In genomic region chr18:3653263-3653858, GRCh38 we compare ENCODE assay signal across 9 cellular contexts.
DNase-seq lines count a peak whose midpoint lies in the region; ATAC-seq lines count a peak whose summit lies in the region.
"Had no signal": no experiment of that assay in that cellular context is flagged by ENCODE, and none has a peak within 500 bp of the region (broad histone marks: within the 10 kb centered on the region; RNA-seq: fewer than 3 reads in every experiment).

No MANE protein-coding gene starts in this region.

- CTCF ChIA-PET in activated CD4-positive, alpha-beta memory T cell treated with anti-CD3 and anti-CD28 coated beads for 36 hours (lab: Charles Lee), result interaction anchor here (1.0 to 2.2 kb wide), 4 partner anchors 12 to 59 kb away, joined by 3 to 9 read pairs (median 6); no protein-coding TSS in a partner anchor
- CTCF ChIA-PET in activated CD4-positive, alpha-beta memory T cell treated with anti-CD3 and anti-CD28 coated beads, Interleukin-2, amount 10 ng/mL, durations not matched to agents 7 days and 5 days (lab: Charles Lee), result interaction anchor here (2.1 kb wide), 1 partner anchor 13 kb away, joined by 7 read pairs; no protein-coding TSS in a partner anchor

- peak overlapping the region; percentile 18 for H3K9ac ChIP-seq in skeletal muscle satellite cell (ENCODE audit: low read depth, low read length)

- H3K4me2 ChIP-seq in skeletal muscle satellite cell (ENCODE audit: low read length), result peak overlapping the region; percentile 21

- H3K36me3 Mint-ChIP-seq in activated CD4-positive, alpha-beta memory T cell treated with anti-CD3 and anti-CD28 coated beads for 36 hours, result no peaks in the 10 kb centered on the region
- H3K36me3 Mint-ChIP-seq in activated CD4-positive, alpha-beta memory T cell treated with anti-CD3 and anti-CD28 coated beads, Interleukin-2, amount 10 ng/mL, durations not matched to agents 7 days and 5 days (ENCODE audit: low read depth), result no peaks in the 10 kb centered on the region
- no peaks in the 10 kb centered on the region for H3K36me3 Mint-ChIP-seq in dendritic cell treated with granulocyte-macrophage colony-stimulating factor and Interleukin-4, amounts not matched to agents 40 ng/mL and 50 ng/mL, for 4 days (ENCODE audit: low read depth)

- H3K27me3 Mint-ChIP-seq in activated CD4-positive, alpha-beta memory T cell treated with anti-CD3 and anti-CD28 coated beads for 36 hours, result no peaks in the 10 kb centered on the region
- H3K27me3 Mint-ChIP-seq in activated CD4-positive, alpha-beta memory T cell treated with anti-CD3 and anti-CD28 coated beads, Interleukin-2, amount 10 ng/mL, durations not matched to agents 7 days and 5 days, result no peaks in the 10 kb centered on the region
- no peaks in the 10 kb centered on the region for H3K27me3 Mint-ChIP-seq in dendritic cell treated with granulocyte-macrophage colony-stimulating factor and Interleukin-4, amounts not matched to agents 40 ng/mL and 50 ng/mL, for 4 days

- H3K4me3 ChIP-seq in skeletal muscle satellite cell (ENCODE audit: low read length), result no peak overlapping the region

- no peaks in the 10 kb centered on the region for H3K9me3 ChIP-seq in skeletal muscle satellite cell (replicated peaks; ENCODE audit: low read length)

- no peaks in the 10 kb centered on the region for H3K27me3 ChIP-seq in skeletal muscle satellite cell (ENCODE audit: control insufficient read depth, insufficient read depth, low read length)

- peak overlapping the region; percentile 83 for H3K27ac Mint-ChIP-seq in activated CD4-positive, alpha-beta memory T cell treated with anti-CD3 and anti-CD28 coated beads for 36 hours
- H3K27ac Mint-ChIP-seq in activated CD4-positive, alpha-beta memory T cell treated with anti-CD3 and anti-CD28 coated beads, Interleukin-2, amount 10 ng/mL, durations not matched to agents 7 days and 5 days, result no peak overlapping the region
- H3K27ac Mint-ChIP-seq in dendritic cell treated with granulocyte-macrophage colony-stimulating factor and Interleukin-4, amounts not matched to agents 40 ng/mL and 50 ng/mL, for 4 days, result peak overlapping the region; percentile 67

- POLR2A ChIA-PET in activated CD4-positive, alpha-beta memory T cell treated with anti-CD3 and anti-CD28 coated beads for 36 hours (lab: Charles Lee), result interaction anchor here (0.6 to 2.0 kb wide), 6 partner anchors 11 to 206 kb away, joined by 3 to 8 read pairs (median 4); no protein-coding TSS in a partner anchor
- POLR2A ChIA-PET in activated CD4-positive, alpha-beta memory T cell treated with anti-CD3 and anti-CD28 coated beads, Interleukin-2, amount 10 ng/mL, durations not matched to agents 7 days and 5 days (lab: Charles Lee), result interaction anchor here (1.2 kb wide), 1 partner anchor 50 kb away, joined by 4 read pairs; no protein-coding TSS in a partner anchor

- peaks cover 41% of the 10 kb centered on the region for H3K4me1 ChIP-seq in skeletal muscle satellite cell (ENCODE audit: control insufficient read depth, insufficient read depth, low read length)

- H3K4me3 Mint-ChIP-seq in activated CD4-positive, alpha-beta memory T cell treated with anti-CD3 and anti-CD28 coated beads for 36 hours, result peak overlapping the region; percentile 9
- no peak overlapping the region for H3K4me3 Mint-ChIP-seq in activated CD4-positive, alpha-beta memory T cell treated with anti-CD3 and anti-CD28 coated beads, Interleukin-2, amount 10 ng/mL, durations not matched to agents 7 days and 5 days
- H3K4me3 Mint-ChIP-seq in dendritic cell treated with granulocyte-macrophage colony-stimulating factor and Interleukin-4, amounts not matched to agents 40 ng/mL and 50 ng/mL, for 4 days, result peak overlapping the region; percentile 4

- DNase-seq in activated CD4-positive, alpha-beta memory T cell treated with anti-CD3 and anti-CD28 coated beads for 36 hours, result no peak
- DNase-seq in activated CD4-positive, alpha-beta memory T cell treated with anti-CD3 and anti-CD28 coated beads, Interleukin-2, amount 10 ng/mL, durations not matched to agents 7 days and 5 days, result no peak
- peak; percentile 34 for DNase-seq in RPMI7951 (ENCODE audit: low read depth)
- DNase-seq: NK-92 treated with Interleukin-12 subunit alpha and Interleukin-12 subunit beta, amount 100 ng/mL, for 24 hours had no signal

- H3K36me3 ChIP-seq in skeletal muscle satellite cell (ENCODE audit: insufficient read depth, low read length), result no peaks in the 10 kb centered on the region

- H3K4me1 Mint-ChIP-seq in activated CD4-positive, alpha-beta memory T cell treated with anti-CD3 and anti-CD28 coated beads for 36 hours (ENCODE audit: low read depth), result peaks cover 34% of the 10 kb centered on the region
- H3K4me1 Mint-ChIP-seq in activated CD4-positive, alpha-beta memory T cell treated with anti-CD3 and anti-CD28 coated beads, Interleukin-2, amount 10 ng/mL, durations not matched to agents 7 days and 5 days, result peaks cover 36% of the 10 kb centered on the region
- peaks cover 56% of the 10 kb centered on the region for H3K4me1 Mint-ChIP-seq in dendritic cell treated with granulocyte-macrophage colony-stimulating factor and Interleukin-4, amounts not matched to agents 40 ng/mL and 50 ng/mL, for 4 days (ENCODE audit: low read depth)

- intact Hi-C loops in activated CD4-positive, alpha-beta memory T cell treated with anti-CD3 and anti-CD28 coated beads for 36 hours (cut with micrococcal nuclease), result loop anchor here (1.0 to 2.0 kb wide), 4 partner anchors 13 to 59 kb away; no protein-coding TSS in a partner anchor
- intact Hi-C loops in dendritic cell treated with granulocyte-macrophage colony-stimulating factor and Interleukin-4, amounts not matched to agents 40 ng/mL and 50 ng/mL, for 4 days (cut with micrococcal nuclease), result loop anchor here (2.0 kb wide), 1 partner anchor 13 kb away; no protein-coding TSS in a partner anchor

- H3K9me3 Mint-ChIP-seq in activated CD4-positive, alpha-beta memory T cell treated with anti-CD3 and anti-CD28 coated beads for 36 hours, result no peaks in the 10 kb centered on the region
- H3K9me3 Mint-ChIP-seq in activated CD4-positive, alpha-beta memory T cell treated with anti-CD3 and anti-CD28 coated beads, Interleukin-2, amount 10 ng/mL, durations not matched to agents 7 days and 5 days, result no peaks in the 10 kb centered on the region
- H3K9me3 Mint-ChIP-seq in dendritic cell treated with granulocyte-macrophage colony-stimulating factor and Interleukin-4, amounts not matched to agents 40 ng/mL and 50 ng/mL, for 4 days, result no peaks in the 10 kb centered on the region

- ATAC-seq in GM18519 (IDR thresholded peaks at IDR 0.05; ENCODE audit: low FRiP score, unreplicated experiment) (no peak), HG02571 (IDR thresholded peaks at IDR 0.05; ENCODE audit: unreplicated experiment) (no peak), GM19397 (IDR thresholded peaks at IDR 0.05; ENCODE audit: unreplicated experiment) (no peak)
